Comparison of ENCODE assay signal across 1 cellular context in the genomic region with DNA sequence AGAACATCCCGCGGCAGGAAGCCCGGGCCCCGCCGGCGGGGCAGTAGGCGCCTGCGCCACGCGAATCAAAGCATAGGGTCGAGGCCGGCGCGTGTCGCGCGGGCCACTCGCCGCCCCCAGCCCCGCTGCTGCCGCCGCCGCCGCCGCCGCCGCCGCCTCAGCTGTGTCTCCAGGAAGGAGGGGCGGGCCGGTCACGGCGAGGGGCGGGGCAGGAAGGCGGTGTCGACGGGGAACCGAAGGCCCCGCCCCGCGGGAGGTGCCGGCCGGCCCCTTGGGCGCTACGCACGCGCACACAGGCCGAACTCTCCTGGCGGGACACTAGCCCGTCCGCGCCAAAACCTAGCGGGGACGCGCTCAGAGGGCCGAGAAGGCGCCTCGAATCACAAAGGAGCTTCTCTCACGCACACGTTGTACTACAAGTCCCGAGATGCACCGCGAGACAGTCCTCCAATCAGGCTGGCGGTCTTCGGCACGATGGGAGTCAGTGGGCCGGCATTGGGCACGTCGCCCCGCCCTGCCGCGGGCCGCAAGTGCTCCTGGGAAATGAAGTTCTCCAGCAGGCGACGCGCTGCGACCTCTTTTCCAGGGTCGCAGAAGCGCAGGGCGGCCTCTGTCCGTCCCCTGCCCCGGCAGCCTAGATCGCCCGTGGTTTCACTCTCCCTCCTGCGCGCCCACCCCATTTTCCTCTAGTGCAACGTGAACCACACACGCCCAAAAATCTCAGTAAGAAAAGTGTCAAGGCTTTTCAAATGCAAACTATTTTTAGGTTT.
TF ChIP-seq lines count a peak whose summit lies in the region.

A gene (minus strand): TSS at position 171 of the 770 bp plus-strand sequence. CDS start 164 bp downstream, at position 7.

TF ChIP-seq in HEK293, 187 proteins besides CTCF, POLR2A, EP300 and RAD21 (continued from another document and continues in another):
- TF ChIP-seq, protein P1, sequence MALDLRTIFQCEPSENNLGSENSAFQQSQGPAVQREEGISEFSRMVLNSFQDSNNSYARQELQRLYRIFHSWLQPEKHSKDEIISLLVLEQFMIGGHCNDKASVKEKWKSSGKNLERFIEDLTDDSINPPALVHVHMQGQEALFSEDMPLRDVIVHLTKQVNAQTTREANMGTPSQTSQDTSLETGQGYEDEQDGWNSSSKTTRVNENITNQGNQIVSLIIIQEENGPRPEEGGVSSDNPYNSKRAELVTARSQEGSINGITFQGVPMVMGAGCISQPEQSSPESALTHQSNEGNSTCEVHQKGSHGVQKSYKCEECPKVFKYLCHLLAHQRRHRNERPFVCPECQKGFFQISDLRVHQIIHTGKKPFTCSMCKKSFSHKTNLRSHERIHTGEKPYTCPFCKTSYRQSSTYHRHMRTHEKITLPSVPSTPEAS (tag by site-specific recombination; IDR thresholded peaks at IDR 0.05): no peak
- TF ChIP-seq, protein P2, sequence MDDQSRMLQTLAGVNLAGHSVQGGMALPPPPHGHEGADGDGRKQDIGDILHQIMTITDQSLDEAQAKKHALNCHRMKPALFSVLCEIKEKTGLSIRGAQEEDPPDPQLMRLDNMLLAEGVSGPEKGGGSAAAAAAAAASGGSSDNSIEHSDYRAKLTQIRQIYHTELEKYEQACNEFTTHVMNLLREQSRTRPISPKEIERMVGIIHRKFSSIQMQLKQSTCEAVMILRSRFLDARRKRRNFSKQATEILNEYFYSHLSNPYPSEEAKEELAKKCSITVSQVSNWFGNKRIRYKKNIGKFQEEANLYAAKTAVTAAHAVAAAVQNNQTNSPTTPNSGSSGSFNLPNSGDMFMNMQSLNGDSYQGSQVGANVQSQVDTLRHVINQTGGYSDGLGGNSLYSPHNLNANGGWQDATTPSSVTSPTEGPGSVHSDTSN (CRISPR knock-in tag; IDR thresholded peaks at IDR 0.05): 0 out of 2 replicates have a peak, but pooled peaks have one; percentile 25
- TF ChIP-seq KLF9 (tag by site-specific recombination; IDR thresholded peaks at IDR 0.05; ENCODE audit: low read depth): peak; percentile 87
- TF ChIP-seq KLF1 (tag by site-specific recombination; IDR thresholded peaks at IDR 0.05): peak; percentile 61
- TF ChIP-seq, protein P3, sequence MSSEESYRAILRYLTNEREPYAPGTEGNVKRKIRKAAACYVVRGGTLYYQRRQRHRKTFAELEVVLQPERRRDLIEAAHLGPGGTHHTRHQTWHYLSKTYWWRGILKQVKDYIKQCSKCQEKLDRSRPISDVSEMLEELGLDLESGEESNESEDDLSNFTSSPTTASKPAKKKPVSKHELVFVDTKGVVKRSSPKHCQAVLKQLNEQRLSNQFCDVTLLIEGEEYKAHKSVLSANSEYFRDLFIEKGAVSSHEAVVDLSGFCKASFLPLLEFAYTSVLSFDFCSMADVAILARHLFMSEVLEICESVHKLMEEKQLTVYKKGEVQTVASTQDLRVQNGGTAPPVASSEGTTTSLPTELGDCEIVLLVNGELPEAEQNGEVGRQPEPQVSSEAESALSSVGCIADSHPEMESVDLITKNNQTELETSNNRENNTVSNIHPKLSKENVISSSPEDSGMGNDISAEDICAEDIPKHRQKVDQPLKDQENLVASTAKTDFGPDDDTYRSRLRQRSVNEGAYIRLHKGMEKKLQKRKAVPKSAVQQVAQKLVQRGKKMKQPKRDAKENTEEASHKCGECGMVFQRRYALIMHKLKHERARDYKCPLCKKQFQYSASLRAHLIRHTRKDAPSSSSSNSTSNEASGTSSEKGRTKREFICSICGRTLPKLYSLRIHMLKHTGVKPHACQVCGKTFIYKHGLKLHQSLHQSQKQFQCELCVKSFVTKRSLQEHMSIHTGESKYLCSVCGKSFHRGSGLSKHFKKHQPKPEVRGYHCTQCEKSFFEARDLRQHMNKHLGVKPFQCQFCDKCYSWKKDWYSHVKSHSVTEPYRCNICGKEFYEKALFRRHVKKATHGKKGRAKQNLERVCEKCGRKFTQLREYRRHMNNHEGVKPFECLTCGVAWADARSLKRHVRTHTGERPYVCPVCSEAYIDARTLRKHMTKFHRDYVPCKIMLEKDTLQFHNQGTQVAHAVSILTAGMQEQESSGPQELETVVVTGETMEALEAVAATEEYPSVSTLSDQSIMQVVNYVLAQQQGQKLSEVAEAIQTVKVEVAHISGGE (tag by site-specific recombination; conservative IDR thresholded peaks at IDR 0.05; ENCODE audit: low read depth): no peak
- TF ChIP-seq, protein P4, sequence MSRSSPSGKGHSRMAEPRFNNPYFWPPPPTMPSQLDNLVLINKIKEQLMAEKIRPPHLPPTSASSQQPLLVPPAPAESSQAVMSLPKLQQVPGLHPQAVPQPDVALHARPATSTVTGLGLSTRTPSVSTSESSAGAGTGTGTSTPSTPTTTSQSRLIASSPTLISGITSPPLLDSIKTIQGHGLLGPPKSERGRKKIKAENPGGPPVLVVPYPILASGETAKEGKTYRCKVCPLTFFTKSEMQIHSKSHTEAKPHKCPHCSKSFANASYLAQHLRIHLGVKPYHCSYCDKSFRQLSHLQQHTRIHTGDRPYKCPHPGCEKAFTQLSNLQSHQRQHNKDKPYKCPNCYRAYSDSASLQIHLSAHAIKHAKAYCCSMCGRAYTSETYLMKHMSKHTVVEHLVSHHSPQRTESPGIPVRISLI (tag by site-specific recombination; IDR thresholded peaks at IDR 0.05): no peak
- TF ChIP-seq ZNF776 (tag by site-specific recombination; IDR thresholded peaks at IDR 0.05; ENCODE audit: borderline replicate concordance): no peak
- TF ChIP-seq BCL11A (tag by site-specific recombination; IDR thresholded peaks at IDR 0.05; ENCODE audit: low read depth): no peak
- peak; percentile 83 for TF ChIP-seq KLF8 (tag by site-specific recombination; IDR thresholded peaks at IDR 0.05)
- TF ChIP-seq, protein P5, sequence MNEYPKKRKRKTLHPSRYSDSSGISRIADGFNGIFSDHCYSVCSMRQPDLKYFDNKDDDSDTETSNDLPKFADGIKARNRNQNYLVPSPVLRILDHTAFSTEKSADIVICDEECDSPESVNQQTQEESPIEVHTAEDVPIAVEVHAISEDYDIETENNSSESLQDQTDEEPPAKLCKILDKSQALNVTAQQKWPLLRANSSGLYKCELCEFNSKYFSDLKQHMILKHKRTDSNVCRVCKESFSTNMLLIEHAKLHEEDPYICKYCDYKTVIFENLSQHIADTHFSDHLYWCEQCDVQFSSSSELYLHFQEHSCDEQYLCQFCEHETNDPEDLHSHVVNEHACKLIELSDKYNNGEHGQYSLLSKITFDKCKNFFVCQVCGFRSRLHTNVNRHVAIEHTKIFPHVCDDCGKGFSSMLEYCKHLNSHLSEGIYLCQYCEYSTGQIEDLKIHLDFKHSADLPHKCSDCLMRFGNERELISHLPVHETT (tag by site-specific recombination; IDR thresholded peaks at IDR 0.05): no peak
- TF ChIP-seq ZIC2 (tag by site-specific recombination; IDR thresholded peaks at IDR 0.05): 0 out of 2 replicates have a peak, but pooled peaks have one; percentile 11
- TF ChIP-seq, protein P6, sequence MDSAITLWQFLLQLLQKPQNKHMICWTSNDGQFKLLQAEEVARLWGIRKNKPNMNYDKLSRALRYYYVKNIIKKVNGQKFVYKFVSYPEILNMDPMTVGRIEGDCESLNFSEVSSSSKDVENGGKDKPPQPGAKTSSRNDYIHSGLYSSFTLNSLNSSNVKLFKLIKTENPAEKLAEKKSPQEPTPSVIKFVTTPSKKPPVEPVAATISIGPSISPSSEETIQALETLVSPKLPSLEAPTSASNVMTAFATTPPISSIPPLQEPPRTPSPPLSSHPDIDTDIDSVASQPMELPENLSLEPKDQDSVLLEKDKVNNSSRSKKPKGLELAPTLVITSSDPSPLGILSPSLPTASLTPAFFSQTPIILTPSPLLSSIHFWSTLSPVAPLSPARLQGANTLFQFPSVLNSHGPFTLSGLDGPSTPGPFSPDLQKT (IDR thresholded peaks at IDR 0.05; ENCODE audit: borderline replicate concordance, low read depth, low read length): no peak
- TF ChIP-seq, protein P7, sequence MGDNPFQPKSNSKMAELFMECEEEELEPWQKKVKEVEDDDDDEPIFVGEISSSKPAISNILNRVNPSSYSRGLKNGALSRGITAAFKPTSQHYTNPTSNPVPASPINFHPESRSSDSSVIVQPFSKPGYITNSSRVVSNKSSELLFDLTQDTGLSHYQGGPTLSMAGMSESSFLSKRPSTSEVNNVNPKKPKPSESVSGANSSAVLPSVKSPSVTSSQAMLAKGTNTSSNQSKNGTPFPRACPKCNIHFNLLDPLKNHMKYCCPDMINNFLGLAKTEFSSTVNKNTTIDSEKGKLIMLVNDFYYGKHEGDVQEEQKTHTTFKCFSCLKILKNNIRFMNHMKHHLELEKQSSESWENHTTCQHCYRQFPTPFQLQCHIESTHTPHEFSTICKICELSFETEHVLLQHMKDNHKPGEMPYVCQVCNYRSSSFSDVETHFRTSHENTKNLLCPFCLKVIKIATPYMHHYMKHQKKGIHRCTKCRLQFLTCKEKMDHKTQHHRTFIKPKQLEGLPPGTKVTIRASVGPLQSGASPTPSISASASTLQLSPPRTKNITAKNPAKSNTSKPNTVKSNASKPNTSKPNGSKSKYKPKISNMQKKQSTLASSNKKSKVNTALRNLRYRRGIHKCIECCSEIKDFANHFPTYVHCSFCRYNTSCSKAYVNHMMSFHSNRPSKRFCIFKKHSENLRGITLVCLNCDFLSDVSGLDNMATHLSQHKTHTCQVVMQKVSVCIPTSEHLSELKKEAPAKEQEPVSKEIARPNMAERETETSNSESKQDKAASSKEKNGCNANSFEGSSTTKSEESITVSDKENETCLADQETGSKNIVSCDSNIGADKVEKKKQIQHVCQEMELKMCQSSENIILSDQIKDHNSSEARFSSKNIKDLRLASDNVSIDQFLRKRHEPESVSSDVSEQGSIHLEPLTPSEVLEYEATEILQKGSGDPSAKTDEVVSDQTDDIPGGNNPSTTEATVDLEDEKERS (tag by site-specific recombination; IDR thresholded peaks at IDR 0.05): no peak
- TF ChIP-seq ZNF121 (tag by site-specific recombination; IDR thresholded peaks at IDR 0.05): no peak
- no peak for TF ChIP-seq ZNF555 (tag by site-specific recombination; conservative IDR thresholded peaks at IDR 0.05)
- no peak for TF ChIP-seq ZNF514 (tag by site-specific recombination; IDR thresholded peaks at IDR 0.05)
- TF ChIP-seq, protein P8, sequence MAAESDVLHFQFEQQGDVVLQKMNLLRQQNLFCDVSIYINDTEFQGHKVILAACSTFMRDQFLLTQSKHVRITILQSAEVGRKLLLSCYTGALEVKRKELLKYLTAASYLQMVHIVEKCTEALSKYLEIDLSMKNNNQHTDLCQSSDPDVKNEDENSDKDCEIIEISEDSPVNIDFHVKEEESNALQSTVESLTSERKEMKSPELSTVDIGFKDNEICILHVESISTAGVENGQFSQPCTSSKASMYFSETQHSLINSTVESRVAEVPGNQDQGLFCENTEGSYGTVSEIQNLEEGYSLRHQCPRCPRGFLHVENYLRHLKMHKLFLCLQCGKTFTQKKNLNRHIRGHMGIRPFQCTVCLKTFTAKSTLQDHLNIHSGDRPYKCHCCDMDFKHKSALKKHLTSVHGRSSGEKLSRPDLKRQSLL (tag by site-specific recombination; IDR thresholded peaks at IDR 0.05): no peak
- TF ChIP-seq ZNF585B (tag by site-specific recombination; IDR thresholded peaks at IDR 0.05): no peak
- TF ChIP-seq ZNF423 (tag by site-specific recombination; IDR thresholded peaks at IDR 0.05): no peak
- no peak for TF ChIP-seq ZNF624 (tag by site-specific recombination; IDR thresholded peaks at IDR 0.05)
- no peak for TF ChIP-seq ZFHX2 (tag by site-specific recombination; conservative IDR thresholded peaks at IDR 0.05)
- no peak for TF ChIP-seq ZSCAN23 (tag by site-specific recombination; IDR thresholded peaks at IDR 0.05)
- no peak for TF ChIP-seq ZNF670 (tag by site-specific recombination; IDR thresholded peaks at IDR 0.05; ENCODE audit: low read depth)
- no peak for TF ChIP-seq ZNF501 (tag by site-specific recombination; IDR thresholded peaks at IDR 0.05)
- no peak for TF ChIP-seq ZNF221 (tag by site-specific recombination; IDR thresholded peaks at IDR 0.05; ENCODE audit: borderline replicate concordance)
- TF ChIP-seq ZNF768 (tag by site-specific recombination; IDR thresholded peaks at IDR 0.05): no peak
- TF ChIP-seq ZNF626 (tag by site-specific recombination; IDR thresholded peaks at IDR 0.05): no peak
- no peak for TF ChIP-seq ZNF529 (tag by site-specific recombination; IDR thresholded peaks at IDR 0.05; ENCODE audit: insufficient replicate concordance)
- no peak for TF ChIP-seq ZNF530 (tag by site-specific recombination; IDR thresholded peaks at IDR 0.05; ENCODE audit: low read depth)
- TF ChIP-seq ZNF2 (tag by site-specific recombination; IDR thresholded peaks at IDR 0.05): no peak
- TF ChIP-seq SP2 (tag by site-specific recombination; IDR thresholded peaks at IDR 0.05): peak; percentile 94
- TF ChIP-seq ZNF623 (tag by site-specific recombination; IDR thresholded peaks at IDR 0.05): no peak
- TF ChIP-seq MEIS1 (CRISPR knock-in tag; IDR thresholded peaks at IDR 0.05; ENCODE audit: borderline replicate concordance): no peak
- no peak for TF ChIP-seq REPIN1 (tag by site-specific recombination; IDR thresholded peaks at IDR 0.05; ENCODE audit: low read depth)
- TF ChIP-seq, protein P9, sequence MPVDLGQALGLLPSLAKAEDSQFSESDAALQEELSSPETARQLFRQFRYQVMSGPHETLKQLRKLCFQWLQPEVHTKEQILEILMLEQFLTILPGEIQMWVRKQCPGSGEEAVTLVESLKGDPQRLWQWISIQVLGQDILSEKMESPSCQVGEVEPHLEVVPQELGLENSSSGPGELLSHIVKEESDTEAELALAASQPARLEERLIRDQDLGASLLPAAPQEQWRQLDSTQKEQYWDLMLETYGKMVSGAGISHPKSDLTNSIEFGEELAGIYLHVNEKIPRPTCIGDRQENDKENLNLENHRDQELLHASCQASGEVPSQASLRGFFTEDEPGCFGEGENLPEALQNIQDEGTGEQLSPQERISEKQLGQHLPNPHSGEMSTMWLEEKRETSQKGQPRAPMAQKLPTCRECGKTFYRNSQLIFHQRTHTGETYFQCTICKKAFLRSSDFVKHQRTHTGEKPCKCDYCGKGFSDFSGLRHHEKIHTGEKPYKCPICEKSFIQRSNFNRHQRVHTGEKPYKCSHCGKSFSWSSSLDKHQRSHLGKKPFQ (tag by site-specific recombination; IDR thresholded peaks at IDR 0.05): no peak
- TF ChIP-seq ZNF10 (tag by site-specific recombination; IDR thresholded peaks at IDR 0.05): no peak
- no peak for TF ChIP-seq ZNF664 (tag by site-specific recombination; IDR thresholded peaks at IDR 0.05)
- no peak for TF ChIP-seq ZNF292 (tag by site-specific recombination; IDR thresholded peaks at IDR 0.05; ENCODE audit: borderline replicate concordance, low read depth)
- no peak for TF ChIP-seq ZNF785 (tag by site-specific recombination; IDR thresholded peaks at IDR 0.05)
